In genomic region chr22:46043816-46044717, GRCh38 we compare ENCODE assay signal across 8 cellular contexts.
DNase-seq lines count a peak whose midpoint lies in the region; ATAC-seq, FAIRE-seq and TF ChIP-seq lines count a peak whose summit lies in the region.

No MANE protein-coding gene starts in this region.

- H3K27me3 ChIP-seq in pancreas: no peaks in the 10 kb centered on the region

- no peaks in the 10 kb centered on the region for H3K9me3 ChIP-seq in pancreas

- H3K36me3 Mint-ChIP-seq in activated naive CD4-positive, alpha-beta T cell treated with anti-CD3 and anti-CD28 coated beads, Interleukin-2, amount 10 ng/mL, durations not matched to agents 7 days and 5 days: peaks cover 2% of the 10 kb centered on the region
- no peaks in the 10 kb centered on the region for H3K36me3 Mint-ChIP-seq in activated T-helper 1 cell treated with anti-CD3 and anti-CD28 coated beads, Interleukin-12 subunit alpha, Interleukin-12 subunit beta, Interleukin-2, Interleukin-4 antibody, amounts not matched to agents 30 ng/mL and 10 ng/mL and 1 ng/mL, durations not matched to agents 14 hours and 24 hours and 36 hours (ENCODE audit: low read depth)

- H3K27ac Mint-ChIP-seq in activated naive CD4-positive, alpha-beta T cell treated with anti-CD3 and anti-CD28 coated beads, Interleukin-2, amount 10 ng/mL, durations not matched to agents 7 days and 5 days: peak overlapping the region; percentile 87
- peak overlapping the region; percentile 74 for H3K27ac Mint-ChIP-seq in activated T-helper 1 cell treated with anti-CD3 and anti-CD28 coated beads, Interleukin-12 subunit alpha, Interleukin-12 subunit beta, Interleukin-2, Interleukin-4 antibody, amounts not matched to agents 30 ng/mL and 10 ng/mL and 1 ng/mL, durations not matched to agents 14 hours and 24 hours and 36 hours

- peaks cover 21% of the 10 kb centered on the region for H3K4me1 Mint-ChIP-seq in activated naive CD4-positive, alpha-beta T cell treated with anti-CD3 and anti-CD28 coated beads, Interleukin-2, amount 10 ng/mL, durations not matched to agents 7 days and 5 days
- no peaks in the 10 kb centered on the region for H3K4me1 Mint-ChIP-seq in activated T-helper 1 cell treated with anti-CD3 and anti-CD28 coated beads, Interleukin-12 subunit alpha, Interleukin-12 subunit beta, Interleukin-2, Interleukin-4 antibody, amounts not matched to agents 30 ng/mL and 10 ng/mL and 1 ng/mL, durations not matched to agents 14 hours and 24 hours and 36 hours (ENCODE audit: low read depth)

- ATAC-seq in Right ventricle myocardium inferior (peak; percentile 18), pancreas (peak; percentile 19 to 41 (median 36)), HG03196 (IDR thresholded peaks at IDR 0.05; ENCODE audit: unreplicated experiment) (no peak), HG03460 (IDR thresholded peaks at IDR 0.05; ENCODE audit: unreplicated experiment) (no peak), GM19023 (IDR thresholded peaks at IDR 0.05; ENCODE audit: unreplicated experiment) (no peak)

- peak overlapping the region; percentile 76 for H3K4me3 Mint-ChIP-seq in activated naive CD4-positive, alpha-beta T cell treated with anti-CD3 and anti-CD28 coated beads, Interleukin-2, amount 10 ng/mL, durations not matched to agents 7 days and 5 days
- peak overlapping the region; percentile 79 for H3K4me3 Mint-ChIP-seq in activated T-helper 1 cell treated with anti-CD3 and anti-CD28 coated beads, Interleukin-12 subunit alpha, Interleukin-12 subunit beta, Interleukin-2, Interleukin-4 antibody, amounts not matched to agents 30 ng/mL and 10 ng/mL and 1 ng/mL, durations not matched to agents 14 hours and 24 hours and 36 hours

- DNase-seq in activated naive CD4-positive, alpha-beta T cell treated with anti-CD3 and anti-CD28 coated beads, Interleukin-2, amount 10 ng/mL, durations not matched to agents 7 days and 5 days: peak; percentile 41
- no peak for DNase-seq in activated naive CD4-positive, alpha-beta T cell treated with anti-CD3 and anti-CD28 coated beads, Interleukin-2, amount 50 U/mL, for 16 hours
- no peak for DNase-seq in activated T-helper 1 cell treated with anti-CD3 and anti-CD28 coated beads, Interleukin-12 subunit alpha, Interleukin-12 subunit beta, Interleukin-2, Interleukin-4 antibody, amounts not matched to agents 30 ng/mL and 10 ng/mL and 1 ng/mL, durations not matched to agents 14 hours and 24 hours and 36 hours (ENCODE audit: low spot score)
- no peak for DNase-seq in Right ventricle myocardium inferior (ENCODE audit: missing footprints)
- DNase-seq in pancreas: peak in 2 of 6 donors; percentile 66 to 82

- FAIRE-seq in pancreas (lab: Jason Lieb, UNC): no peak

- WGBS in pancreas, 2 donors: 7 to 14% methylated on average over 31 to 38 of the region's 38 CpGs

- no peaks in the 10 kb centered on the region for H3K9me3 Mint-ChIP-seq in activated naive CD4-positive, alpha-beta T cell treated with anti-CD3 and anti-CD28 coated beads, Interleukin-2, amount 10 ng/mL, durations not matched to agents 7 days and 5 days
- no peaks in the 10 kb centered on the region for H3K9me3 Mint-ChIP-seq in activated T-helper 1 cell treated with anti-CD3 and anti-CD28 coated beads, Interleukin-12 subunit alpha, Interleukin-12 subunit beta, Interleukin-2, Interleukin-4 antibody, amounts not matched to agents 30 ng/mL and 10 ng/mL and 1 ng/mL, durations not matched to agents 14 hours and 24 hours and 36 hours

- intact Hi-C loops in activated T-helper 1 cell treated with anti-CD3 and anti-CD28 coated beads, Interleukin-12 subunit alpha, Interleukin-12 subunit beta, Interleukin-2, Interleukin-4 antibody, amounts not matched to agents 30 ng/mL and 10 ng/mL and 1 ng/mL, durations not matched to agents 14 hours and 24 hours and 36 hours (cut with micrococcal nuclease): loop anchor here (1.0 kb wide), 1 partner anchor 8 kb away; no protein-coding TSS in a partner anchor
- intact Hi-C loops in Right ventricle myocardium inferior (cut with DNase I) (no loop called here), pancreas (cut with DNase I) (no loop called here)

- H3K4me3 ChIP-seq in pancreas: peak overlapping the region; percentile 45 to 74 (median 68)

- TF ChIP-seq CTCF in pancreas (IDR thresholded peaks at IDR 0.05): no peak

- no peaks in the 10 kb centered on the region for H3K36me3 ChIP-seq in pancreas

- H3K4me1 ChIP-seq in pancreas: peaks cover 56 to 72% (median 57%) of the 10 kb centered on the region in 3 donors

- H3K27ac ChIP-seq in pancreas: peak overlapping the region; percentile 85 to 98 (median 94)

- CTCF ChIA-PET in activated naive CD4-positive, alpha-beta T cell treated with anti-CD3 and anti-CD28 coated beads, Interleukin-2, amount 10 ng/mL, durations not matched to agents 7 days and 5 days (lab: Charles Lee): interaction anchor here (0.6 to 2.4 kb wide), 2 partner anchors 38 to 233 kb away, joined by 4 to 8 read pairs; no protein-coding TSS in a partner anchor

- peaks cover 31% of the 10 kb centered on the region for H3K27me3 Mint-ChIP-seq in activated naive CD4-positive, alpha-beta T cell treated with anti-CD3 and anti-CD28 coated beads, Interleukin-2, amount 10 ng/mL, durations not matched to agents 7 days and 5 days
- peaks cover 8% of the 10 kb centered on the region for H3K27me3 Mint-ChIP-seq in activated T-helper 1 cell treated with anti-CD3 and anti-CD28 coated beads, Interleukin-12 subunit alpha, Interleukin-12 subunit beta, Interleukin-2, Interleukin-4 antibody, amounts not matched to agents 30 ng/mL and 10 ng/mL and 1 ng/mL, durations not matched to agents 14 hours and 24 hours and 36 hours (ENCODE audit: insufficient read depth)

Comparison
In these comparisons a context has a peak if more than half of its experiments do, and no peak if none do; other contexts are left out.
1. ATAC-seq: peak in Right ventricle myocardium inferior (single experiment) and pancreas (4 of 4); none in HG03196 (single experiment), HG03460 (single experiment) and GM19023 (single experiment).